Comparison of ENCODE assay signal across 8 cellular contexts in genomic region chr6:63598001-63598250, GRCh38. TPM values are rescaled to one million over a fixed set of nuclear protein-coding genes. Genes with fewer than 3 reads are reported as not detected.
A peak's percentile ranks its signal among the peaks of the same experiment; 100 is the strongest.
DNase-seq lines count a peak whose midpoint lies in the region; ATAC-seq, FAIRE-seq and TF ChIP-seq lines count a peak whose summit lies in the region.

No MANE protein-coding gene starts in this region.

- BruUV-seq in HepG2 (replicated peaks; lab: Mats Ljungman, UMichigan): no TSS peak

- TF ChIP-seq POLR2A in HepG2 (IDR thresholded peaks at IDR 0.05; ENCODE audit: insufficient read depth in 1 of 2, low read depth in 2 of 2, low read length in 2 of 2) (no peak), transverse colon (IDR thresholded peaks at IDR 0.05) (no peak)

- H3K9me3 Mint-ChIP-seq in activated CD8-positive, alpha-beta memory T cell treated with anti-CD3 and anti-CD28 coated beads, Interleukin-2, amount 10 ng/mL, durations not matched to agents 7 days and 5 days (ENCODE audit: low read depth): no peaks in the 10 kb centered on the region
- no peaks in the 10 kb centered on the region for H3K9me3 Mint-ChIP-seq in activated naive CD8-positive, alpha-beta T cell treated with anti-CD3 and anti-CD28 coated beads, Interleukin-2, amount 50 U/mL, for 24 hours

- H3K4me3 Mint-ChIP-seq in activated CD8-positive, alpha-beta memory T cell treated with anti-CD3 and anti-CD28 coated beads, Interleukin-2, amount 10 ng/mL, durations not matched to agents 7 days and 5 days: peak overlapping the region; percentile 73
- peak overlapping the region; percentile 77 for H3K4me3 Mint-ChIP-seq in activated naive CD8-positive, alpha-beta T cell treated with anti-CD3 and anti-CD28 coated beads, Interleukin-2, amount 50 U/mL, for 24 hours

- H3K36me3 ChIP-seq in HepG2 (replicated peaks in 1 of 2; ENCODE audit: control insufficient read depth in 1 of 2, insufficient read depth in 2 of 2, low read length in 2 of 2) (no peaks in the 10 kb centered on the region), transverse colon (no peaks in the 10 kb centered on the region)

- TF ChIP-seq EP300 in HepG2 (IDR thresholded peaks at IDR 0.05; ENCODE audit: low read depth in 2 of 2, low read length in 2 of 2): no peak
- no peak for TF ChIP-seq EP300 in HepG2 (CRISPR knock-in tag; IDR thresholded peaks at IDR 0.05; ENCODE audit: borderline replicate concordance)
- no peak for TF ChIP-seq EP300 in transverse colon (IDR thresholded peaks at IDR 0.05; ENCODE audit: low read depth)

- H3K4me1 Mint-ChIP-seq in activated CD8-positive, alpha-beta memory T cell treated with anti-CD3 and anti-CD28 coated beads, Interleukin-2, amount 10 ng/mL, durations not matched to agents 7 days and 5 days: peaks cover 21% of the 10 kb centered on the region
- peaks cover 13% of the 10 kb centered on the region for H3K4me1 Mint-ChIP-seq in activated naive CD8-positive, alpha-beta T cell treated with anti-CD3 and anti-CD28 coated beads, Interleukin-2, amount 50 U/mL, for 24 hours

- peak; percentile 4 for ATAC-seq in activated CD8-positive, alpha-beta memory T cell treated with anti-CD3 and anti-CD28 coated beads, Interleukin-2, amount 10 ng/mL, durations not matched to agents 7 days and 5 days
- ATAC-seq in HG03280 (IDR thresholded peaks at IDR 0.05; ENCODE audit: unreplicated experiment) (peak; percentile 6), HepG2 (peak; percentile 75)
- peak; percentile 18 for ATAC-seq in activated naive CD8-positive, alpha-beta T cell treated with anti-CD3 and anti-CD28 coated beads, Interleukin-2, amount 50 U/mL, for 24 hours

- H3K79me2 ChIP-seq in HepG2 (ENCODE audit: insufficient read depth, low read length): no peaks in the 10 kb centered on the region

- no peaks in the 10 kb centered on the region for H4K20me1 ChIP-seq in HepG2 (ENCODE audit: insufficient read depth, low read length)

- no peak for TF ChIP-seq CTCF in HepG2 (CRISPR knock-in tag; IDR thresholded peaks at IDR 0.05)
- no peak for TF ChIP-seq CTCF in transverse colon (IDR thresholded peaks at IDR 0.05)

- H2AFZ ChIP-seq in HepG2 (ENCODE audit: low read length): peak overlapping the region; percentile 93

- CTCF ChIA-PET in activated CD8-positive, alpha-beta memory T cell treated with anti-CD3 and anti-CD28 coated beads, Interleukin-2, amount 10 ng/mL, durations not matched to agents 7 days and 5 days (lab: Charles Lee): interaction anchor here (0.6 to 6.1 kb wide), 34 partner anchors 9 to 245 kb away, joined by 3 to 67 read pairs (median 4); partner anchors contain the start of gene PHF3
- CTCF ChIA-PET in HepG2 (lab: Yijun Ruan, JAX; ENCODE audit: low intra/inter-chr PET ratio, low total read pairs): interaction anchor here (1.0 to 2.3 kb wide), 3 partner anchors 24 to 205 kb away, joined by 3 to 32 read pairs (median 5); no protein-coding TSS in a partner anchor

- peaks cover 20% of the 10 kb centered on the region for H3K4me1 ChIP-seq in HepG2 (ENCODE audit: insufficient read depth, low read length)
- H3K4me1 ChIP-seq in transverse colon: peaks cover 0 to 10% (median 4%) of the 10 kb centered on the region in 4 donors

- 1% methylated on average over 4 of the region's 4 CpGs for WGBS in HepG2 (ENCODE audit: low lambda C conversion rate)
- WGBS in transverse colon (ENCODE audit: low coverage in 1 of 2), 2 donors: 8% methylated on average over 4 of the region's 4 CpGs; no CpG with 5 or more reads in 1 of the 2 donors

- no peaks in the 10 kb centered on the region for H3K9me3 ChIP-seq in HepG2 (ENCODE audit: low read length)
- no peaks in the 10 kb centered on the region for H3K9me3 ChIP-seq in transverse colon

- FAIRE-seq in HepG2 (lab: Jason Lieb, UNC): no peak

- H3K27ac ChIP-seq in HepG2 (ENCODE audit: extremely low read length, insufficient read depth, low read length) (peak overlapping the region; percentile 26), transverse colon (peak overlapping the region; percentile 24 to 73 (median 71))

- TF ChIP-seq RAD21 in HepG2 (CRISPR knock-in tag; IDR thresholded peaks at IDR 0.05): no peak

- H3K9ac ChIP-seq in HepG2 (ENCODE audit: insufficient read depth, low read depth, low read length): peak overlapping the region; percentile 70

- in situ Hi-C loops in HepG2 (cut with HindIII; ENCODE audit: extremely low pct_ligation_motif_present, low pct_unique_long_range_greater_than_20kb): loop anchor here (5.0 kb wide), 1 partner anchor 164 kb away; no protein-coding TSS in a partner anchor
- in situ Hi-C loops in transverse colon (cut with MboI; ENCODE audit: low pct_ligation_motif_present in 1 of 4, low pct_unique_long_range_greater_than_20kb in 1 of 4, low sequenced_read_pairs in 3 of 4): loop anchor here in 3 of 4 donors (5.0 to 25.0 kb wide), 5 partner anchors 159 to 243 kb away; no protein-coding TSS in a partner anchor

- H3K4me2 ChIP-seq in HepG2 (ENCODE audit: low read depth, low read length): peak overlapping the region; percentile 97

- peaks cover 4% of the 10 kb centered on the region for H3K27me3 Mint-ChIP-seq in activated CD8-positive, alpha-beta memory T cell treated with anti-CD3 and anti-CD28 coated beads, Interleukin-2, amount 10 ng/mL, durations not matched to agents 7 days and 5 days
- H3K27me3 Mint-ChIP-seq in activated naive CD8-positive, alpha-beta T cell treated with anti-CD3 and anti-CD28 coated beads, Interleukin-2, amount 50 U/mL, for 24 hours: peaks cover 12% of the 10 kb centered on the region

- peaks cover 2% of the 10 kb centered on the region for H3K36me3 Mint-ChIP-seq in activated CD8-positive, alpha-beta memory T cell treated with anti-CD3 and anti-CD28 coated beads, Interleukin-2, amount 10 ng/mL, durations not matched to agents 7 days and 5 days
- no peaks in the 10 kb centered on the region for H3K36me3 Mint-ChIP-seq in activated naive CD8-positive, alpha-beta T cell treated with anti-CD3 and anti-CD28 coated beads, Interleukin-2, amount 50 U/mL, for 24 hours (ENCODE audit: low read depth)

- peak overlapping the region; percentile 70 to 80 (median 73) for H3K4me3 ChIP-seq in HepG2 (replicated peaks in 1 of 3; ENCODE audit: insufficient read depth in 1 of 3, low read depth in 2 of 3, low read length in 3 of 3)
- H3K4me3 ChIP-seq in transverse colon: peak overlapping the region in 3 of 4 donors; percentile 40 to 62 (median 42)

- H3K27me3 ChIP-seq in HepG2 (ENCODE audit: control insufficient read depth in 1 of 2, insufficient read depth in 2 of 2, low read length in 2 of 2) (no peaks in the 10 kb centered on the region; a peak in 1 of 5 replicates), transverse colon (no peaks in the 10 kb centered on the region)

- H3K27ac Mint-ChIP-seq in activated CD8-positive, alpha-beta memory T cell treated with anti-CD3 and anti-CD28 coated beads, Interleukin-2, amount 10 ng/mL, durations not matched to agents 7 days and 5 days: no peak overlapping the region
- no peak overlapping the region for H3K27ac Mint-ChIP-seq in activated naive CD8-positive, alpha-beta T cell treated with anti-CD3 and anti-CD28 coated beads, Interleukin-2, amount 50 U/mL, for 24 hours

- intact Hi-C loops in HepG2 (cut with micrococcal nuclease; ENCODE audit: unreplicated experiment): loop anchor here (1.0 to 5.0 kb wide), 7 partner anchors 40 to 290 kb away; no protein-coding TSS in a partner anchor
- intact Hi-C loops in transverse colon (cut with DNase I; ENCODE audit: low total_unique reads): loop anchor here (1.0 kb wide), 1 partner anchor 166 kb away; no protein-coding TSS in a partner anchor

- POLR2A ChIA-PET in HepG2 (lab: Yijun Ruan, JAX): interaction anchor here (0.9 to 2.1 kb wide), 12 partner anchors 13 to 250 kb away, joined by 3 to 12 read pairs (median 6); partner anchors contain the start of gene PHF3

- DNase-seq in activated CD8-positive, alpha-beta memory T cell treated with anti-CD3 and anti-CD28 coated beads, Interleukin-2, amount 10 ng/mL, durations not matched to agents 7 days and 5 days: no peak
- DNase-seq in activated CD8-positive, alpha-beta memory T cell treated with anti-CD3 and anti-CD28 coated beads for 24 hours: no peak
- no peak for DNase-seq in activated naive CD8-positive, alpha-beta T cell treated with anti-CD3 and anti-CD28 coated beads, Interleukin-2, amount 50 U/mL, for 24 hours
- DNase-seq in HepG2 (ENCODE audit: low spot score) (no peak), transverse colon (peak; percentile 13), MV-4-11 (lab: John Stamatoyannopoulos, UW) (no peak), HUDEP-2 (lab: John Stamatoyannopoulos, UW; ENCODE audit: unreplicated experiment in 76 of 76) (no peak)

RNA-seq across cellular contexts. Expression of gene PTP4A1, which starts 25.6 kb away (rescaled TPM):
- total RNA-seq in activated CD8-positive, alpha-beta memory T cell treated with anti-CD3 and anti-CD28 coated beads, Interleukin-2, amount 10 ng/mL, durations not matched to agents 7 days and 5 days: 10 to 100 TPM; 63.6 to 70.2 TPM
- total RNA-seq in HepG2 (2016; rRNA removed; fragmentation: Illumina TruSeq; extraction: Trizol): 376 and 681 TPM in 2 replicates
- total RNA-seq in HepG2 (2016; cell fraction: cytosol; rRNA removed; fragmentation: Illumina TruSeq; extraction: Trizol; ENCODE audit: low read depth): 72.5 and 82.8 TPM in 2 replicates
- 381 and 654 TPM in 2 replicates for total RNA-seq in HepG2 (2016; cell fraction: insoluble cytoplasmic fraction; rRNA removed; fragmentation: Illumina TruSeq; extraction: Trizol)
- total RNA-seq in HepG2 (2016; cell fraction: membrane; rRNA removed; fragmentation: Illumina TruSeq; extraction: Trizol): 431 TPM in 2 replicates
- 336 and 365 TPM in 2 replicates for total RNA-seq in HepG2 (2016; cell fraction: nucleus; rRNA removed; fragmentation: Illumina TruSeq; extraction: Trizol)
- 127 and 141 TPM in 2 replicates for polyA plus RNA-seq in HepG2 (2011; rRNA removed)
- polyA plus RNA-seq in HepG2 (2011; cell fraction: cytosol; rRNA removed): 61.2 and 126 TPM in 2 replicates
- polyA plus RNA-seq in HepG2 (2011; cell fraction: nucleus; rRNA removed): 48.0 and 68.5 TPM in 2 replicates
- 273 TPM in 2 replicates for polyA plus RNA-seq in HepG2 (2012)
- 53.9 and 75.2 TPM in 2 replicates for polyA plus RNA-seq in HepG2 (2016; cell fraction: cytosol; fragmentation: Illumina TruSeq; extraction: Trizol; ENCODE audit: low read depth)
- polyA plus RNA-seq in HepG2 (2016; cell fraction: insoluble cytoplasmic fraction; fragmentation: Illumina TruSeq; extraction: Trizol; ENCODE audit: low read depth): 710 and 726 TPM in 2 replicates
- 254 and 286 TPM in 2 replicates for polyA plus RNA-seq in HepG2 (2016; cell fraction: membrane; fragmentation: Illumina TruSeq; extraction: Trizol; ENCODE audit: low read depth)
- polyA plus RNA-seq in HepG2 (2016; cell fraction: nucleus; fragmentation: Illumina TruSeq; extraction: Trizol; ENCODE audit: insufficient read depth, low read depth): 411 and 435 TPM in 2 replicates
- polyA minus RNA-seq in HepG2 (2011; rRNA and poly(A)+ RNA removed; ENCODE audit: low replicate concordance): 36.0 and 84.0 TPM in 2 replicates
- polyA minus RNA-seq in HepG2 (2011; cell fraction: cytosol; rRNA and poly(A)+ RNA removed): 187 and 229 TPM in 2 replicates
- polyA minus RNA-seq in HepG2 (2011; cell fraction: nucleus; rRNA and poly(A)+ RNA removed): 195 and 232 TPM in 2 replicates
- total RNA-seq in transverse colon: 100 to 1,000 TPM in 1 of 4 donors, 10 to 100 TPM in 3; 31.4 to 100 (median 67.9) TPM

RNA-seq across cellular contexts. Expression of gene PHF3, which starts 37.7 kb away (rescaled TPM):
- 10 to 100 TPM; 48.1 to 48.2 TPM for total RNA-seq in activated CD8-positive, alpha-beta memory T cell treated with anti-CD3 and anti-CD28 coated beads, Interleukin-2, amount 10 ng/mL, durations not matched to agents 7 days and 5 days
- total RNA-seq in HepG2 (2016; rRNA removed; fragmentation: Illumina TruSeq; extraction: Trizol): 70.4 and 96.2 TPM in 2 replicates
- 12.4 and 15.1 TPM in 2 replicates for total RNA-seq in HepG2 (2016; cell fraction: cytosol; rRNA removed; fragmentation: Illumina TruSeq; extraction: Trizol; ENCODE audit: low read depth)
- total RNA-seq in HepG2 (2016; cell fraction: insoluble cytoplasmic fraction; rRNA removed; fragmentation: Illumina TruSeq; extraction: Trizol): 65.9 and 83.2 TPM in 2 replicates
- total RNA-seq in HepG2 (2016; cell fraction: membrane; rRNA removed; fragmentation: Illumina TruSeq; extraction: Trizol): 28.6 and 32.3 TPM in 2 replicates
- 158 and 181 TPM in 2 replicates for total RNA-seq in HepG2 (2016; cell fraction: nucleus; rRNA removed; fragmentation: Illumina TruSeq; extraction: Trizol)
- polyA plus RNA-seq in HepG2 (2011; rRNA removed): 14.9 and 19.8 TPM in 2 replicates
- polyA plus RNA-seq in HepG2 (2011; cell fraction: cytosol; rRNA removed): 8.2 and 12.4 TPM in 2 replicates
- 16.7 and 17.3 TPM in 2 replicates for polyA plus RNA-seq in HepG2 (2011; cell fraction: nucleus; rRNA removed)
- 34.1 and 42.7 TPM in 2 replicates for polyA plus RNA-seq in HepG2 (2012)
- polyA plus RNA-seq in HepG2 (2016; cell fraction: cytosol; fragmentation: Illumina TruSeq; extraction: Trizol; ENCODE audit: low read depth): 0.59 and 0.80 TPM in 2 replicates
- 38.7 and 39.9 TPM in 2 replicates for polyA plus RNA-seq in HepG2 (2016; cell fraction: insoluble cytoplasmic fraction; fragmentation: Illumina TruSeq; extraction: Trizol; ENCODE audit: low read depth)
- 2.3 and 2.9 TPM in 2 replicates for polyA plus RNA-seq in HepG2 (2016; cell fraction: membrane; fragmentation: Illumina TruSeq; extraction: Trizol; ENCODE audit: low read depth)
- 68.3 and 69.3 TPM in 2 replicates for polyA plus RNA-seq in HepG2 (2016; cell fraction: nucleus; fragmentation: Illumina TruSeq; extraction: Trizol; ENCODE audit: insufficient read depth, low read depth)
- 20.9 and 41.8 TPM in 2 replicates for polyA minus RNA-seq in HepG2 (2011; rRNA and poly(A)+ RNA removed; ENCODE audit: low replicate concordance)
- 57.3 and 65.6 TPM in 2 replicates for polyA minus RNA-seq in HepG2 (2011; cell fraction: cytosol; rRNA and poly(A)+ RNA removed)
- polyA minus RNA-seq in HepG2 (2011; cell fraction: nucleus; rRNA and poly(A)+ RNA removed): 272 and 293 TPM in 2 replicates
- 10 to 100 TPM; 49.4 to 94.8 (median 68.9) TPM for total RNA-seq in transverse colon

Comparison
In these comparisons a context has a peak if more than half of its experiments do, and no peak if none do; other contexts are left out.
1. ATAC-seq: peak in every context shown above with its lines; median percentile 75 in HepG2; 18 in activated naive CD8-positive, alpha-beta T cell treated with anti-CD3 and anti-CD28 coated beads, Interleukin-2, amount 50 U/mL, for 24 hours; 6 in HG03280; 4 in activated CD8-positive, alpha-beta memory T cell treated with anti-CD3 and anti-CD28 coated beads, Interleukin-2, amount 10 ng/mL, durations not matched to agents 7 days and 5 days.